11 cellular contexts compared by ENCODE assay signal in the genomic region with DNA sequence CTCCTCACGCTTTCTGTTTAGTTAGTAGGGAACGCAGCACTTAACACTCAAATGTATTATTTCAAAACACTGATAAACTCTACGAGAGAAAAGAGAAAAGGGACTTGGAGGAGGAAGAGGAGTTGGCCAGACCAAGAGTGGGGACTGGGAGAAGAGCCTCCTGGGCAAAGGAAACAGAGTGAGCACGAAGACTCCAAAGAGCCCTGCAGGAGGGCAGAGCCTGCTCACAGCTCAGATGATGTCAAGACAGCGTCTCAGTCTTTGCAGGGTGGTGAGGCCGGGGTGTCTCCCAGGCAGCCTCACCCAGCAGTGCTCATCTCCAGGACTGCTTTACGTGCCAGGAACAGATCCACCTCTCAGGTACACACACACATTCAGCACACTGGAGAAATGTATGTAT. TPM values are rescaled to one million over a fixed set of nuclear protein-coding genes. Genes with fewer than 3 reads are reported as not detected.
DNase-seq lines count a peak whose midpoint lies in the region; ATAC-seq and TF ChIP-seq lines count a peak whose summit lies in the region.
"Had no signal": no experiment of that assay in that cellular context is flagged by ENCODE, and none has a peak within 500 bp of the region (broad histone marks: within the 10 kb centered on the region; RNA-seq: fewer than 3 reads in every experiment).

No MANE protein-coding gene starts in this region.

- no peaks in the 10 kb centered on the region for H3K36me3 Mint-ChIP-seq in type B pancreatic cell

- in situ Hi-C loops in Panc1 (cut with HindIII; ENCODE audit: low pct_unique_long_range_greater_than_20kb, low sequenced_read_pairs), result no loop called here

- ATAC-seq in Panc1 (peak; percentile 55; the same call in 1 of the 2 replicates), GM18868 (IDR thresholded peaks at IDR 0.05; ENCODE audit: unreplicated experiment) (no peak), HG03139 (IDR thresholded peaks at IDR 0.05; ENCODE audit: unreplicated experiment) (no peak)

- peaks cover 10% of the 10 kb centered on the region for H3K4me1 ChIP-seq in Panc1 (ENCODE audit: control insufficient read depth, insufficient read depth, low read length)

- peak overlapping the region; percentile 15 for H3K4me3 Mint-ChIP-seq in type B pancreatic cell

- no peaks in the 10 kb centered on the region for H3K9me3 ChIP-seq in Panc1 (ENCODE audit: control insufficient read depth, insufficient read depth, low read depth, low read length)

- H3K27me3 ChIP-seq in H7 (ENCODE audit: control insufficient read depth, insufficient read depth, low read length) (no peaks in the 10 kb centered on the region), Panc1 (ENCODE audit: control insufficient read depth, insufficient read depth, low read length) (no peaks in the 10 kb centered on the region)

- BruUV-seq in Panc1 (replicated peaks; lab: Mats Ljungman, UMichigan), result no TSS peak

- H3K4me1 Mint-ChIP-seq in type B pancreatic cell (ENCODE audit: unreplicated experiment), result peaks cover 50% of the 10 kb centered on the region

- H3K27ac Mint-ChIP-seq in type B pancreatic cell, result no peak overlapping the region

- POLR2A ChIA-PET in Panc1 (lab: Charles Lee), result no interaction called here

- no peaks in the 10 kb centered on the region for H3K36me3 ChIP-seq in H7 (replicated peaks; ENCODE audit: control insufficient read depth, insufficient read depth, low read length)
- no peaks in the 10 kb centered on the region for H3K36me3 ChIP-seq in Panc1 (ENCODE audit: control insufficient read depth, insufficient read depth, low read length)

- H3K4me3 ChIP-seq in H7 (ENCODE audit: insufficient read depth, low read depth, low read length) (no peak overlapping the region), Panc1 (ENCODE audit: low read depth in 2 of 2, low read length in 2 of 2) (no peak overlapping the region)

- no peaks in the 10 kb centered on the region for H3K27me3 Mint-ChIP-seq in type B pancreatic cell

- intact Hi-C loops in Panc1 (cut with micrococcal nuclease; ENCODE audit: unreplicated experiment), result no loop called here
- intact Hi-C loops in posterior vena cava (cut with DNase I), result no loop called here

- CTCF ChIA-PET in Panc1 (lab: Charles Lee), result no interaction called here

- no peak overlapping the region for H3K27ac ChIP-seq in Panc1 (ENCODE audit: low read length)

- TF ChIP-seq CTCF in Panc1 (IDR thresholded peaks at IDR 0.05) (no peak), type B pancreatic cell (conservative IDR thresholded peaks at IDR 0.05) (no peak)

- peak; percentile 38 for DNase-seq in H7
- no peak for DNase-seq in Panc1 (ENCODE audit: low read depth, low spot score)
- peak; percentile 22 for DNase-seq in iPS-NIHi7 (ENCODE audit: extremely low spot score)
- no peak for DNase-seq in type B pancreatic cell (ENCODE audit: extremely low spot score, unreplicated experiment)
- no peak for DNase-seq in posterior vena cava (ENCODE audit: low spot score)
- DNase-seq: C1 segment of cervical spinal cord, KG1, NCI-H1092, NCI-H1694 treated with DMSO at 0.1 percent for 48 hours had no signal

- peaks cover 4% of the 10 kb centered on the region for H3K9me3 Mint-ChIP-seq in type B pancreatic cell

RNA-seq across cellular contexts. Expression of a gene that starts 41.2 kb away (rescaled TPM):
- 14.0 and 14.3 TPM in 2 replicates for total RNA-seq in H7 (2014; rRNA removed; shearing (Covaris generic))
- 35.5 TPM for total RNA-seq in Panc1 (2021; ENCODE audit: unreplicated experiment)
- 41.6 TPM for polyA plus RNA-seq in Panc1 (2012; ENCODE audit: insufficient read length)
- 31.1 and 36.6 TPM in 2 replicates for total RNA-seq in type B pancreatic cell (ENCODE audit: low replicate concordance)
- 10 to 100 TPM; 31.5 to 35.4 TPM for total RNA-seq in posterior vena cava

Comparison
In these comparisons a context has a peak if more than half of its experiments do, and no peak if none do; other contexts are left out.
1. DNase-seq: peak in H7 (single experiment) and iPS-NIHi7 (single experiment); none in Panc1 (single experiment), type B pancreatic cell (single experiment) and posterior vena cava (single experiment).